8 cellular contexts compared by ENCODE assay signal in genomic region chr11:102390667-102391449, GRCh38. TPM values are rescaled to one million over a fixed set of nuclear protein-coding genes. Genes with fewer than 3 reads are reported as not detected.
DNase-seq lines count a peak whose midpoint lies in the region; ATAC-seq and TF ChIP-seq lines count a peak whose summit lies in the region.

No MANE protein-coding gene starts in this region.

- peak; percentile 86 for ATAC-seq in HG02678 (IDR thresholded peaks at IDR 0.05; ENCODE audit: unreplicated experiment)

- peak; percentile 59 for DNase-seq in SIG-M5 treated with dmso at 0.1 percent for 504 hours (lab: John Stamatoyannopoulos, UW; ENCODE audit: unreplicated experiment)
- no peak for DNase-seq in SIG-M5 (lab: John Stamatoyannopoulos, UW)
- peak; percentile 69 for DNase-seq in NCI-H1092 treated with DMSO at 0.1 percent for 48 hours (lab: John Stamatoyannopoulos, UW)
- DNase-seq in T-helper 2 cell = peak in 4 of 5 experiments; percentile 31 to 49 (median 34)
- peak; percentile 30 for DNase-seq in iPS DF 4.7 (ENCODE audit: extremely low read depth, low spot score)
- DNase-seq in stimulated activated CD4-positive, alpha-beta T cell treated with anti-CD3 and anti-CD28 coated beads, Interleukin-15, amount 100 ng/mL, for 24 hours = peak; percentile 67

- H3K4me1 Mint-ChIP-seq in brain = peaks cover 6% of the 10 kb centered on the region

- H3K27ac Mint-ChIP-seq in brain = peak overlapping the region in 4 of 5 experiments; percentile 7 to 87 (median 24)

- H3K4me3 Mint-ChIP-seq in brain = no peak overlapping the region

- H3K27me3 Mint-ChIP-seq in brain = peaks cover 4% of the 10 kb centered on the region

- H3K9me3 Mint-ChIP-seq in brain = peaks cover 0 to 4% (median 0%) of the 10 kb centered on the region in 5 experiments

- TF ChIP-seq CTCF in brain (conservative IDR thresholded peaks at IDR 0.05) = peak; percentile 64 to 87

- peaks cover 87% of the 10 kb centered on the region for H3K36me3 Mint-ChIP-seq in brain

RNA-seq across cellular contexts. Expression of gene BIRC2, which starts 43.8 kb away (rescaled TPM):
- 9.6 TPM for polyA plus RNA-seq in brain (ENCODE audit: insufficient read depth, low read depth, low replicate concordance)
